Comparison of ENCODE assay signal across 26 cellular contexts in genomic region chr11:869399-870126, GRCh38. TPM values are rescaled to one million over a fixed set of nuclear protein-coding genes. Genes with fewer than 3 reads are reported as not detected.
"Had no signal": no experiment of that assay in that cellular context is flagged by ENCODE, and none has a peak within 500 bp of the region (broad histone marks: within the 10 kb centered on the region; RNA-seq: fewer than 3 reads in every experiment).

No MANE protein-coding gene starts in this region.

- FAIRE-seq: small intestine, TTC549 had no signal

- H3K4me1 Mint-ChIP-seq: activated naive CD8-positive, alpha-beta T cell treated with anti-CD3 and anti-CD28 coated beads, Interleukin-2, amount 50 U/mL, for 24 hours; naive thymus-derived CD4-positive, alpha-beta T cell had no signal

- H3K9me3 Mint-ChIP-seq: activated naive CD8-positive, alpha-beta T cell treated with anti-CD3 and anti-CD28 coated beads, Interleukin-2, amount 50 U/mL, for 24 hours; activated T-helper 1 cell treated with anti-CD3 and anti-CD28 coated beads, Interleukin-12 subunit alpha, Interleukin-12 subunit beta, Interleukin-2, Interleukin-4 antibody, amounts not matched to agents 30 ng/mL and 10 ng/mL and 1 ng/mL, durations not matched to agents 14 hours and 24 hours and 36 hours; naive thymus-derived CD4-positive, alpha-beta T cell; neural crest cell had no signal

- H3K27ac ChIP-seq: coronary artery, epithelial cell of prostate, gastroesophageal sphincter, heart left ventricle, lower lobe of right lung, thoracic aorta, upper lobe of left lung had no signal

- H3K27ac Mint-ChIP-seq: activated naive CD8-positive, alpha-beta T cell treated with anti-CD3 and anti-CD28 coated beads, Interleukin-2, amount 50 U/mL, for 24 hours; activated T-helper 1 cell treated with anti-CD3 and anti-CD28 coated beads, Interleukin-12 subunit alpha, Interleukin-12 subunit beta, Interleukin-2, Interleukin-4 antibody, amounts not matched to agents 30 ng/mL and 10 ng/mL and 1 ng/mL, durations not matched to agents 14 hours and 24 hours and 36 hours; naive thymus-derived CD4-positive, alpha-beta T cell had no signal

- H3K27me3 ChIP-seq: gastroesophageal sphincter, heart left ventricle, upper lobe of left lung had no signal

- H3K4me3 Mint-ChIP-seq: activated CD8-positive, alpha-beta T cell treated with anti-CD3 and anti-CD28 coated beads, Interleukin-2, amount 10 ng/mL, durations not matched to agents 7 days and 5 days; activated naive CD8-positive, alpha-beta T cell treated with anti-CD3 and anti-CD28 coated beads, Interleukin-2, amount 50 U/mL, for 24 hours; activated T-helper 1 cell treated with anti-CD3 and anti-CD28 coated beads, Interleukin-12 subunit alpha, Interleukin-12 subunit beta, Interleukin-2, Interleukin-4 antibody, amounts not matched to agents 30 ng/mL and 10 ng/mL and 1 ng/mL, durations not matched to agents 14 hours and 24 hours and 36 hours; naive thymus-derived CD4-positive, alpha-beta T cell; neural crest cell had no signal

- H3K4me3 ChIP-seq: coronary artery, gastroesophageal sphincter, heart left ventricle, lower lobe of right lung, thoracic aorta, upper lobe of left lung had no signal

- ATAC-seq: activated CD8-positive, alpha-beta T cell treated with anti-CD3 and anti-CD28 coated beads, Interleukin-2, amount 10 ng/mL, durations not matched to agents 7 days and 5 days; activated naive CD8-positive, alpha-beta T cell treated with anti-CD3 and anti-CD28 coated beads, Interleukin-2, amount 50 U/mL, for 24 hours; gastroesophageal sphincter; heart left ventricle; left colon; lower lobe of right lung; naive thymus-derived CD4-positive, alpha-beta T cell; sciatic nerve had no signal

- H3K27me3 Mint-ChIP-seq: activated naive CD8-positive, alpha-beta T cell treated with anti-CD3 and anti-CD28 coated beads, Interleukin-2, amount 50 U/mL, for 24 hours; naive thymus-derived CD4-positive, alpha-beta T cell had no signal

- DNase-seq: activated CD4-positive, alpha-beta T cell treated with anti-CD3 and anti-CD28 coated beads for 1 hour; activated CD4-positive, alpha-beta T cell treated with anti-CD3 and anti-CD28 coated beads, Interleukin-2, amount 50 U/mL, for 1 hour; activated CD8-positive, alpha-beta T cell treated with anti-CD3 and anti-CD28 coated beads, Interleukin-2, amount 10 ng/mL, durations not matched to agents 7 days and 5 days; activated gamma-delta T cell; activated naive CD4-positive, alpha-beta T cell treated with anti-CD3 and anti-CD28 coated beads, Interleukin-2, amount 50 U/mL, for 16 hours; activated naive CD8-positive, alpha-beta T cell treated with anti-CD3 and anti-CD28 coated beads, Interleukin-2, amount 50 U/mL, for 24 hours; cerebellar nuclear complex; left colon; lower lobe of right lung; naive thymus-derived CD4-positive, alpha-beta T cell; small intestine; stimulated activated CD4-positive, alpha-beta T cell treated with anti-CD3 and anti-CD28 coated beads, Interleukin-15, amount 100 ng/mL, for 24 hours; stimulated activated CD4-positive, alpha-beta T cell treated with anti-CD3 and anti-CD28 coated beads, Interleukin-2, amount 100 ng/mL, for 48 hours; stimulated activated CD8-positive, alpha-beta memory T cell treated with anti-CD3 and anti-CD28 coated beads, Interleukin-4, amount 100 ng/mL, for 48 hours; stimulated activated naive CD4-positive, alpha-beta T cell; T-helper 1 cell had no signal

- H3K4me1 ChIP-seq: gastroesophageal sphincter, heart left ventricle, lower lobe of right lung, upper lobe of left lung had no signal

- H3K9me3 ChIP-seq: gastroesophageal sphincter, heart left ventricle, lower lobe of right lung, thoracic aorta, upper lobe of left lung had no signal

RNA-seq across cellular contexts. Expression of gene CRACR2B, which starts 41.8 kb away (rescaled TPM):
- polyA plus RNA-seq: naive thymus-derived CD4-positive, alpha-beta T cell had no signal
